12 cellular contexts compared by ENCODE assay signal in the genomic region with DNA sequence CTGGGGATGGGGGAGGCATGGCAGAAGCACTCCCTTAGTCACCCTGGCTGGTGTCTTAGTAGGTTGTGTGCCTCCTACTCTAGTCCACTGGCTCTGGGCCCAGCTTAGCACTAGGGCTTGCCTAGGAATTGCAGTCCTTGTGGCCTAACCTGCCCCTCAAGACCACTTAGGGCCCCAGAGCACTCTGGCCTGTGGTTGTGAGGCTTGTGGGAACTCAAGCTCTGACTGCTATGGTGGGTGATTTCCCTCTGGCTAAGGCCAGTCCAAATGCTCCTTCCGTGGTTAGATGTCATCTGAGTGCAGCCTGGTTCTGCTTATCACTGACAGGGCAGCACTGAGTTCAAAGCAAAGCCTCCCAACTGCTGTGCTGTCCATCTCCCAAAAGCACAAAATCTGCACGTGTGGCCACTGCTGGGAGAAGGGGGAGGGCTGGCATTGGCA. TPM values are rescaled to one million over a fixed set of nuclear protein-coding genes. Genes with fewer than 3 reads are reported as not detected.
DNase-seq lines count a peak whose midpoint lies in the region; ATAC-seq, FAIRE-seq and TF ChIP-seq lines count a peak whose summit lies in the region.
"Had no signal": no experiment of that assay in that cellular context is flagged by ENCODE, and none has a peak within 500 bp of the region (broad histone marks: within the 10 kb centered on the region; RNA-seq: fewer than 3 reads in every experiment).

No MANE protein-coding gene starts in this region.

- in situ Hi-C loops in IMR-90 (cut with MboI; ENCODE audit: low sequenced_read_pairs): no loop called here

- peak; percentile 11 for DNase-seq in IMR-90
- peak; percentile 4 to 19 for DNase-seq in erythroblast (lab: John Stamatoyannopoulos, UW)
- DNase-seq in pancreas: peak in 1 of 6 donors; percentile 27
- DNase-seq in activated CD8-positive, alpha-beta T cell treated with anti-CD3 and anti-CD28 coated beads for 36 hours: no peak
- DNase-seq in medulla oblongata (ENCODE audit: extremely low spot score): no peak
- no peak for DNase-seq in central memory CD4-positive, alpha-beta T cell
- DNase-seq: effector memory CD4-positive, alpha-beta T cell; KG1; stimulated activated CD4-positive, alpha-beta T cell treated with anti-CD3 and anti-CD28 coated beads, Interleukin-2, amount 100 ng/mL, for 48 hours had no signal

- H3K9me1 ChIP-seq in IMR-90 (ENCODE audit: insufficient read depth, low read length): no peaks in the 10 kb centered on the region

- H2AK9ac ChIP-seq in IMR-90 (replicated peaks; ENCODE audit: low read depth, low read length, poor library complexity): no peak overlapping the region

- H3K79me1 ChIP-seq in IMR-90 (ENCODE audit: low read depth in 1 of 2, low read length in 2 of 2): no peaks in the 10 kb centered on the region

- TF ChIP-seq CTCF in IMR-90 (conservative IDR thresholded peaks at IDR 0.05; ENCODE audit: low read depth, low read length) (no peak), pancreas (IDR thresholded peaks at IDR 0.05) (no peak)
- no peak for TF ChIP-seq CTCF in activated CD8-positive, alpha-beta T cell treated with anti-CD3 and anti-CD28 coated beads for 36 hours (IDR thresholded peaks at IDR 0.05)

- H3K9ac ChIP-seq in IMR-90 (ENCODE audit: low read depth, low read length): no peak overlapping the region

- H3K27me3 Mint-ChIP-seq in activated CD8-positive, alpha-beta T cell treated with anti-CD3 and anti-CD28 coated beads for 36 hours: no peaks in the 10 kb centered on the region

- no peak overlapping the region for H3K4me3 Mint-ChIP-seq in activated CD8-positive, alpha-beta T cell treated with anti-CD3 and anti-CD28 coated beads for 36 hours

- no peak overlapping the region for H3K18ac ChIP-seq in IMR-90 (ENCODE audit: low read depth, low read length)

- H3K27me3 ChIP-seq in IMR-90 (ENCODE audit: control insufficient read depth, insufficient read depth, low read length) (peaks cover 4% of the 10 kb centered on the region), pancreas (no peaks in the 10 kb centered on the region)

- H3K4me1 Mint-ChIP-seq in activated CD8-positive, alpha-beta T cell treated with anti-CD3 and anti-CD28 coated beads for 36 hours (ENCODE audit: low read depth): no peaks in the 10 kb centered on the region

- POLR2A ChIA-PET in IMR-90 (lab: Charles Lee; ENCODE audit: unreplicated experiment): no interaction called here
- POLR2A ChIA-PET in activated CD8-positive, alpha-beta T cell treated with anti-CD3 and anti-CD28 coated beads for 36 hours (lab: Charles Lee): no interaction called here

- no peak overlapping the region for H3K23ac ChIP-seq in IMR-90 (ENCODE audit: low read depth, low read length)

- no peak overlapping the region for H2BK20ac ChIP-seq in IMR-90 (ENCODE audit: low read depth, low read length)

- H3K14ac ChIP-seq in IMR-90 (replicated peaks; ENCODE audit: low read depth, low read length): no peak overlapping the region

- H3K36me3 Mint-ChIP-seq in activated CD8-positive, alpha-beta T cell treated with anti-CD3 and anti-CD28 coated beads for 36 hours (ENCODE audit: low read depth): no peaks in the 10 kb centered on the region

- no CpG with 5 or more reads among the region's 2 CpGs for WGBS in IMR-90 (ENCODE audit: extremely low coverage in 2 of 2, insufficient read length in 1 of 2), 2 experiments
- 7 to 9% methylated on average over 2 of the region's 2 CpGs for WGBS in pancreas, 2 donors

- no peak overlapping the region for H2BK15ac ChIP-seq in IMR-90 (ENCODE audit: low read depth, low read length)

- intact Hi-C loops in IMR-90 (cut with micrococcal nuclease) (no loop called here), pancreas (cut with DNase I) (no loop called here)
- intact Hi-C loops in activated CD8-positive, alpha-beta T cell treated with anti-CD3 and anti-CD28 coated beads for 36 hours (cut with micrococcal nuclease): no loop called here

- no peak overlapping the region for H3K56ac ChIP-seq in IMR-90 (ENCODE audit: extremely low read depth, insufficient read depth, low read length)

- no peak overlapping the region for H2AK5ac ChIP-seq in IMR-90 (ENCODE audit: low read depth, low read length)

- FAIRE-seq in pancreas (lab: Jason Lieb, UNC): no peak
- FAIRE-seq: G401.6 had no signal

- H3K4me3 ChIP-seq in IMR-90 (ENCODE audit: insufficient read depth, low read depth, low read length) (no peak overlapping the region), pancreas (no peak overlapping the region)

- CTCF ChIA-PET in IMR-90 (lab: Yijun Ruan, JAX): interaction anchor here (0.9 kb wide), 1 partner anchor 9 kb away, joined by 5 read pairs; no protein-coding TSS in a partner anchor
- CTCF ChIA-PET in activated CD8-positive, alpha-beta T cell treated with anti-CD3 and anti-CD28 coated beads for 36 hours (lab: Charles Lee): no interaction called here

- no peaks in the 10 kb centered on the region for H4K20me1 ChIP-seq in IMR-90 (ENCODE audit: insufficient read depth, low read length)

- no peak overlapping the region for H2BK120ac ChIP-seq in IMR-90 (ENCODE audit: low read depth, low read length)

- no peak overlapping the region for H2BK5ac ChIP-seq in IMR-90 (ENCODE audit: low read depth, low read length, poor library complexity, severe bottlenecking)

- H3K4ac ChIP-seq in IMR-90 (ENCODE audit: low read depth, low read length): no peak overlapping the region

- no peak overlapping the region for H3K27ac Mint-ChIP-seq in activated CD8-positive, alpha-beta T cell treated with anti-CD3 and anti-CD28 coated beads for 36 hours

- dilution Hi-C loops in IMR-90 (cut with HindIII; ENCODE audit: low sequenced_read_pairs, unreplicated experiment): no loop called here

- H4K5ac ChIP-seq in IMR-90 (ENCODE audit: low read depth, low read length): no peak overlapping the region

- TF ChIP-seq POLR2A in IMR-90 (IDR thresholded peaks at IDR 0.05; ENCODE audit: low read depth, low read length) (no peak), erythroblast (IDR thresholded peaks at IDR 0.05; ENCODE audit: low read length) (no peak)

- H3K9me3 Mint-ChIP-seq in activated CD8-positive, alpha-beta T cell treated with anti-CD3 and anti-CD28 coated beads for 36 hours: peaks cover 2% of the 10 kb centered on the region

- no peaks in the 10 kb centered on the region for H3K36me3 ChIP-seq in IMR-90 (ENCODE audit: control insufficient read depth, insufficient read depth, low read length)
- no peaks in the 10 kb centered on the region for H3K36me3 ChIP-seq in pancreas

- no peak overlapping the region for H2AFZ ChIP-seq in IMR-90 (replicated peaks; ENCODE audit: low read length, poor library complexity)

- no peak overlapping the region for H4K8ac ChIP-seq in IMR-90 (ENCODE audit: low read depth in 2 of 2, low read length in 2 of 2)

- H3K9me3 ChIP-seq in IMR-90 (ENCODE audit: control insufficient read depth, insufficient read depth, low read length): no peaks in the 10 kb centered on the region
- no peaks in the 10 kb centered on the region for H3K9me3 ChIP-seq in pancreas

- no TSS peak for BruUV-seq in IMR-90 (replicated peaks; lab: Mats Ljungman, UMichigan)

- H3K4me1 ChIP-seq in IMR-90 (ENCODE audit: control insufficient read depth, insufficient read depth, low read length) (no peaks in the 10 kb centered on the region), pancreas (peaks cover 6 to 20% (median 9%) of the 10 kb centered on the region in 3 donors)

- H4K91ac ChIP-seq in IMR-90 (ENCODE audit: insufficient read depth, low read depth, low read length): no peak overlapping the region

- no peak overlapping the region for H3K4me2 ChIP-seq in IMR-90 (ENCODE audit: low read depth, low read length)

- H3K27ac ChIP-seq in IMR-90 (ENCODE audit: insufficient read depth, low read length) (no peak overlapping the region), pancreas (peak overlapping the region in 2 of 4 donors; percentile 1 to 15)

- TF ChIP-seq RAD21 in IMR-90 (IDR thresholded peaks at IDR 0.05; ENCODE audit: low read length): no peak

- ATAC-seq in GM18907 (IDR thresholded peaks at IDR 0.05; ENCODE audit: unreplicated experiment): peak; percentile 81
- peak; percentile 47 for ATAC-seq in IMR-90 (ENCODE audit: low read depth)
- peak; percentile 21 to 65 (median 60) for ATAC-seq in pancreas
- ATAC-seq in activated CD8-positive, alpha-beta T cell treated with anti-CD3 and anti-CD28 coated beads for 36 hours: no peak
- ATAC-seq in GM21737 (IDR thresholded peaks at IDR 0.05; ENCODE audit: unreplicated experiment): no peak

TF ChIP-seq in IMR-90, 13 proteins besides CTCF, POLR2A, EP300 and RAD21 (continues in another document):
- TF ChIP-seq, protein P1, sequence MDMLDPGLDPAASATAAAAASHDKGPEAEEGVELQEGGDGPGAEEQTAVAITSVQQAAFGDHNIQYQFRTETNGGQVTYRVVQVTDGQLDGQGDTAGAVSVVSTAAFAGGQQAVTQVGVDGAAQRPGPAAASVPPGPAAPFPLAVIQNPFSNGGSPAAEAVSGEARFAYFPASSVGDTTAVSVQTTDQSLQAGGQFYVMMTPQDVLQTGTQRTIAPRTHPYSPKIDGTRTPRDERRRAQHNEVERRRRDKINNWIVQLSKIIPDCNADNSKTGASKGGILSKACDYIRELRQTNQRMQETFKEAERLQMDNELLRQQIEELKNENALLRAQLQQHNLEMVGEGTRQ (IDR thresholded peaks at IDR 0.05; ENCODE audit: low read depth, low read length): no peak
- no peak for TF ChIP-seq MXI1 (IDR thresholded peaks at IDR 0.05; ENCODE audit: borderline replicate concordance, low read depth, low read length)
- TF ChIP-seq, protein P2, sequence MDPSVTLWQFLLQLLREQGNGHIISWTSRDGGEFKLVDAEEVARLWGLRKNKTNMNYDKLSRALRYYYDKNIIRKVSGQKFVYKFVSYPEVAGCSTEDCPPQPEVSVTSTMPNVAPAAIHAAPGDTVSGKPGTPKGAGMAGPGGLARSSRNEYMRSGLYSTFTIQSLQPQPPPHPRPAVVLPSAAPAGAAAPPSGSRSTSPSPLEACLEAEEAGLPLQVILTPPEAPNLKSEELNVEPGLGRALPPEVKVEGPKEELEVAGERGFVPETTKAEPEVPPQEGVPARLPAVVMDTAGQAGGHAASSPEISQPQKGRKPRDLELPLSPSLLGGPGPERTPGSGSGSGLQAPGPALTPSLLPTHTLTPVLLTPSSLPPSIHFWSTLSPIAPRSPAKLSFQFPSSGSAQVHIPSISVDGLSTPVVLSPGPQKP (IDR thresholded peaks at IDR 0.05; ENCODE audit: borderline replicate concordance, low read depth, low read length): no peak
- TF ChIP-seq SMC3 (IDR thresholded peaks at IDR 0.05; ENCODE audit: low read depth, low read length): no peak
- TF ChIP-seq RFX5 (IDR thresholded peaks at IDR 0.05; ENCODE audit: low read depth, low read length): no peak
- no peak for TF ChIP-seq NFE2L2 (IDR thresholded peaks at IDR 0.05; ENCODE audit: low read depth, low read length)
- no peak for TF ChIP-seq MAZ (IDR thresholded peaks at IDR 0.05; ENCODE audit: borderline replicate concordance, low read depth, low read length)
- TF ChIP-seq FOS (IDR thresholded peaks at IDR 0.05; ENCODE audit: low read depth, low read length): no peak

RNA-seq across cellular contexts. Expression of a gene that starts 20.2 kb away (rescaled TPM):
- total RNA-seq in IMR-90 (2012; rRNA removed) (8.8 and 10.3 TPM in 2 replicates), pancreas (10 to 100 TPM; 10.6 to 26.5 (median 15.5) TPM)
- polyA plus RNA-seq in IMR-90 (2012; rRNA removed) (2.1 TPM in 2 replicates), pancreas (1 to 10 TPM; 3.6 to 4.4 TPM)
- 0.42 and 0.75 TPM in 2 replicates for polyA plus RNA-seq in IMR-90 (2012; cell fraction: cytosol; rRNA removed)
- polyA plus RNA-seq in IMR-90 (2012; cell fraction: nucleus; rRNA removed; ENCODE audit: low replicate concordance): 0.78 and 4.6 TPM in 2 replicates
- under 1 TPM; 0.05 to 0.25 TPM for total RNA-seq in activated CD8-positive, alpha-beta T cell treated with anti-CD3 and anti-CD28 coated beads for 36 hours

Comparison
In these comparisons a context has a peak if more than half of its experiments do, and no peak if none do; other contexts are left out.
1. ATAC-seq: peak in GM18907 (single experiment), IMR-90 (single experiment) and pancreas (4 of 4); none in activated CD8-positive, alpha-beta T cell treated with anti-CD3 and anti-CD28 coated beads for 36 hours (single experiment) and GM21737 (single experiment).
2. DNase-seq: peak in IMR-90 (single experiment) and erythroblast (2 of 2); none in activated CD8-positive, alpha-beta T cell treated with anti-CD3 and anti-CD28 coated beads for 36 hours (single experiment), medulla oblongata (single experiment) and central memory CD4-positive, alpha-beta T cell (single experiment).